ENCODE assay signal across 30 cellular contexts in the genomic region with DNA sequence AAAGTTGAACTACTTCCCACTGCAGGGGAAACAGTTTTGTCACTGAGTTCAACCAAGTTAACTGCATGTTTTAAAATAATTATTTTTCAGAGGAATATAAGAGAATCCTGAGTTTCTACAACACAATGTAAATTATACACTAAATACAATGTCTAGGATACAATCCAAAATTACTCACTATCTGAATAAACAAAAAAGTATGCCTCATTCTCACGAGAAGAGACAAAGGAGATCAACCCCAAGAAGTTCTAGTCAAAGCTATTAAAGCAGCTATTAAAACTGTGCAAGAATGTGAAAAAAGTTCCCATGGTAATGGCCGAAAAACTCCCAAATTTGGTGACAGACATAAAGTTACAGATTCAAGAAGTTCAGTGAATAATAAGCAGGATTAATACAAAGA. TPM values are rescaled to one million over a fixed set of nuclear protein-coding genes. Genes with fewer than 3 reads are reported as not detected.
"Had no signal": no experiment of that assay in that cellular context is flagged by ENCODE, and none has a peak within 500 bp of the region (broad histone marks: within the 10 kb centered on the region; RNA-seq: fewer than 3 reads in every experiment).

No MANE protein-coding gene starts in this region.

- H3K27me3 ChIP-seq: right lobe of liver had no signal

- H3K9me3 Mint-ChIP-seq: activated B cell treated with CpG ODN at 0.5 μM for 24 hours; activated CD4-positive, alpha-beta memory T cell treated with anti-CD3 and anti-CD28 coated beads, Interleukin-2, amount 10 ng/mL, durations not matched to agents 7 days and 5 days; activated naive CD4-positive, alpha-beta T cell treated with anti-CD3 and anti-CD28 coated beads for 36 hours; activated naive CD8-positive, alpha-beta T cell treated with anti-CD3 and anti-CD28 coated beads, Interleukin-2, amount 10 ng/mL, durations not matched to agents 7 days and 5 days; activated T-cell treated with anti-CD3 and anti-CD28 coated beads, Interleukin-2, amount 50 U/mL, for 72 hours; endodermal cell; neural crest cell; stimulated activated effector memory CD8-positive, alpha-beta T cell treated with anti-CD3 and anti-CD28 coated beads, Interleukin-12 subunit alpha, Interleukin-12 subunit beta, amount 100 ng/mL, for 72 hours; stimulated activated naive CD8-positive, alpha-beta T cell treated with anti-CD3 and anti-CD28 coated beads, Interleukin-15, amount 100 ng/mL, for 72 hours had no signal

- H3K27ac Mint-ChIP-seq: activated B cell treated with CpG ODN at 0.5 μM for 24 hours; activated CD4-positive, alpha-beta memory T cell treated with anti-CD3 and anti-CD28 coated beads, Interleukin-2, amount 10 ng/mL, durations not matched to agents 7 days and 5 days; activated naive CD4-positive, alpha-beta T cell treated with anti-CD3 and anti-CD28 coated beads for 36 hours; activated naive CD8-positive, alpha-beta T cell treated with anti-CD3 and anti-CD28 coated beads, Interleukin-2, amount 10 ng/mL, durations not matched to agents 7 days and 5 days; activated T-cell treated with anti-CD3 and anti-CD28 coated beads, Interleukin-2, amount 50 U/mL, for 72 hours; endodermal cell; naive thymus-derived CD4-positive, alpha-beta T cell; stimulated activated effector memory CD8-positive, alpha-beta T cell treated with anti-CD3 and anti-CD28 coated beads, Interleukin-12 subunit alpha, Interleukin-12 subunit beta, amount 100 ng/mL, for 72 hours had no signal

- ATAC-seq: activated T-cell treated with anti-CD3 and anti-CD28 coated beads, Interleukin-2, amount 50 U/mL, for 72 hours; left lung; naive thymus-derived CD4-positive, alpha-beta T cell; right lobe of liver; stimulated activated effector memory CD8-positive, alpha-beta T cell treated with anti-CD3 and anti-CD28 coated beads, Interleukin-12 subunit alpha, Interleukin-12 subunit beta, amount 100 ng/mL, for 72 hours; stimulated activated naive CD8-positive, alpha-beta T cell treated with anti-CD3 and anti-CD28 coated beads, Interleukin-15, amount 100 ng/mL, for 72 hours had no signal

- H3K36me3 ChIP-seq: cardiac muscle cell, left lung, right lobe of liver, suprapubic skin, transverse colon had no signal

- H3K36me3 Mint-ChIP-seq: naive thymus-derived CD4-positive, alpha-beta T cell; stimulated activated effector memory CD8-positive, alpha-beta T cell treated with anti-CD3 and anti-CD28 coated beads, Interleukin-12 subunit alpha, Interleukin-12 subunit beta, amount 100 ng/mL, for 72 hours had no signal

- H3K4me1 Mint-ChIP-seq: activated B cell treated with CpG ODN at 0.5 μM for 24 hours; activated CD4-positive, alpha-beta memory T cell treated with anti-CD3 and anti-CD28 coated beads, Interleukin-2, amount 10 ng/mL, durations not matched to agents 7 days and 5 days; activated naive CD8-positive, alpha-beta T cell treated with anti-CD3 and anti-CD28 coated beads, Interleukin-2, amount 10 ng/mL, durations not matched to agents 7 days and 5 days; endodermal cell; neural crest cell; stimulated activated effector memory CD8-positive, alpha-beta T cell treated with anti-CD3 and anti-CD28 coated beads, Interleukin-12 subunit alpha, Interleukin-12 subunit beta, amount 100 ng/mL, for 72 hours; stimulated activated naive CD8-positive, alpha-beta T cell treated with anti-CD3 and anti-CD28 coated beads, Interleukin-15, amount 100 ng/mL, for 72 hours had no signal

- H3K4me3 ChIP-seq: cardiac muscle cell, left lung, right lobe of liver, skin epidermis, suprapubic skin, transverse colon had no signal

- H3K27ac ChIP-seq: cardiac muscle cell, left lung, right lobe of liver, skin epidermis, suprapubic skin, transverse colon had no signal

- H3K4me1 ChIP-seq: left lung, right lobe of liver, suprapubic skin, transverse colon had no signal

- DNase-seq: activated B cell treated with CpG ODN at 0.5 μM for 24 hours; activated CD4-positive, alpha-beta memory T cell treated with anti-CD3 and anti-CD28 coated beads, Interleukin-2, amount 10 ng/mL, durations not matched to agents 7 days and 5 days; activated CD4-positive, alpha-beta T cell treated with anti-CD3 and anti-CD28 coated beads for 4 hours; activated effector memory CD4-positive, alpha-beta T cell treated with Interleukin-2 at 50 U/mL for 16 hours; activated naive CD4-positive, alpha-beta T cell treated with anti-CD3 and anti-CD28 coated beads for 36 hours; activated naive CD8-positive, alpha-beta T cell treated with anti-CD3 and anti-CD28 coated beads, Interleukin-2, amount 10 ng/mL, durations not matched to agents 7 days and 5 days; activated T-cell treated with anti-CD3 and anti-CD28 coated beads, Interleukin-2, amount 50 U/mL, for 72 hours; amygdala; cortex of kidney; endodermal cell; foreskin melanocyte; glutamatergic neuron; hippocampal formation; kidney glomerular epithelial cell; left lung; naive thymus-derived CD4-positive, alpha-beta T cell; occipital lobe; posterior cingulate gyrus; right lobe of liver; stimulated activated CD4-positive, alpha-beta T cell treated with anti-CD3 and anti-CD28 coated beads, Interleukin-2, amount 100 ng/mL, for 24 hours; stimulated activated naive CD8-positive, alpha-beta T cell treated with anti-CD3 and anti-CD28 coated beads, Interleukin-15, amount 100 ng/mL, for 72 hours; T1000; transverse colon had no signal

- H3K4me3 Mint-ChIP-seq: activated B cell treated with CpG ODN at 0.5 μM for 24 hours; activated CD4-positive, alpha-beta memory T cell treated with anti-CD3 and anti-CD28 coated beads, Interleukin-2, amount 10 ng/mL, durations not matched to agents 7 days and 5 days; activated naive CD4-positive, alpha-beta T cell treated with anti-CD3 and anti-CD28 coated beads for 36 hours; activated naive CD8-positive, alpha-beta T cell treated with anti-CD3 and anti-CD28 coated beads, Interleukin-2, amount 10 ng/mL, durations not matched to agents 7 days and 5 days; activated T-cell treated with anti-CD3 and anti-CD28 coated beads, Interleukin-2, amount 50 U/mL, for 72 hours; endodermal cell; naive thymus-derived CD4-positive, alpha-beta T cell; neural crest cell; stimulated activated effector memory CD8-positive, alpha-beta T cell treated with anti-CD3 and anti-CD28 coated beads, Interleukin-12 subunit alpha, Interleukin-12 subunit beta, amount 100 ng/mL, for 72 hours; stimulated activated naive CD8-positive, alpha-beta T cell treated with anti-CD3 and anti-CD28 coated beads, Interleukin-15, amount 100 ng/mL, for 72 hours had no signal

- FAIRE-seq: urothelium cell line had no signal

- H3K9me3 ChIP-seq: left lung, right lobe of liver, suprapubic skin, transverse colon had no signal

RNA-seq across cellular contexts. Expression of gene KCNK13, which starts 8.8 kb away (rescaled TPM):
- total RNA-seq: activated B cell treated with CpG ODN at 0.5 μM for 24 hours; activated naive CD4-positive, alpha-beta T cell treated with anti-CD3 and anti-CD28 coated beads for 36 hours; activated T-cell treated with anti-CD3 and anti-CD28 coated beads, Interleukin-2, amount 50 U/mL, for 72 hours; lung microvascular endothelial cell; neural crest cell had no signal
- polyA plus RNA-seq: naive thymus-derived CD4-positive, alpha-beta T cell had no signal
